In genomic region chr2:112019510-112019909, GRCh38 we compare ENCODE assay signal across 20 cellular contexts. TPM values are rescaled to one million over a fixed set of nuclear protein-coding genes. Genes with fewer than 3 reads are reported as not detected.
DNase-seq lines count a peak whose midpoint lies in the region; ATAC-seq, FAIRE-seq and TF ChIP-seq lines count a peak whose summit lies in the region.
"Had no signal": no experiment of that assay in that cellular context is flagged by ENCODE, and none has a peak within 500 bp of the region (broad histone marks: within the 10 kb centered on the region; RNA-seq: fewer than 3 reads in every experiment).

No MANE protein-coding gene starts in this region.

- no peaks in the 10 kb centered on the region for H3K27me3 ChIP-seq in H7 (ENCODE audit: control insufficient read depth, insufficient read depth, low read length)
- H3K27me3 ChIP-seq in left lung: no peaks in the 10 kb centered on the region
- no peaks in the 10 kb centered on the region for H3K27me3 ChIP-seq in small intestine (ENCODE audit: control insufficient read depth in 2 of 2, insufficient read depth in 2 of 2, low read length in 2 of 2)
- H3K27me3 ChIP-seq in esophagus muscularis mucosa: no peaks in the 10 kb centered on the region

- H3K4me1 ChIP-seq in left lung (peaks cover 0 to 19% of the 10 kb centered on the region in 2 donors), small intestine (ENCODE audit: control insufficient read depth in 2 of 2, insufficient read depth in 1 of 2, low read depth in 1 of 2, low read length in 1 of 2) (no peaks in the 10 kb centered on the region), esophagus muscularis mucosa (no peaks in the 10 kb centered on the region)

- ATAC-seq in left lung (peak; percentile 42), GM21576 (IDR thresholded peaks at IDR 0.05; ENCODE audit: unreplicated experiment) (no peak)

- no peak for TF ChIP-seq EP300 in esophagus muscularis mucosa (IDR thresholded peaks at IDR 0.05)

- DNase-seq in H7: peak; percentile 24
- DNase-seq in dermis blood vessel endothelial cell: peak; percentile 34
- DNase-seq in left lung: no peak
- DNase-seq in small intestine: peak; percentile 73
- DNase-seq in activated naive CD4-positive, alpha-beta T cell treated with Interleukin-2 at 50 U/mL for 16 hours: no peak
- no peak for DNase-seq in NCI-H128 (lab: John Stamatoyannopoulos, UW; ENCODE audit: unreplicated experiment)
- DNase-seq in esophagus muscularis mucosa (ENCODE audit: extremely low spot score): no peak
- DNase-seq: CD4-positive, alpha-beta memory T cell; DMS79; HCEC 1CT; KBM-7; NCI-H1105 treated with DMSO at 0.1 percent for 48 hours; NCI-H1694 treated with DMSO at 0.1 percent for 48 hours; NCI-H510A; NCI-H748 treated with DMSO at 0.1 percent for 48 hours; OCI-M1; RPMI8226 had no signal

- H3K27ac ChIP-seq in left lung (no peak overlapping the region), small intestine (ENCODE audit: low read depth in 1 of 2, low read length in 1 of 2) (no peak overlapping the region), esophagus muscularis mucosa (replicated peaks in 1 of 4) (no peak overlapping the region)

- no peaks in the 10 kb centered on the region for H3K9me3 ChIP-seq in left lung
- no peaks in the 10 kb centered on the region for H3K9me3 ChIP-seq in small intestine (ENCODE audit: control insufficient read depth, low read depth)
- H3K9me3 ChIP-seq in esophagus muscularis mucosa: no peaks in the 10 kb centered on the region

- FAIRE-seq in small intestine (lab: Jason Lieb, UNC): no peak
- FAIRE-seq: A204.1, D721Med had no signal

- intact Hi-C loops in left lung (cut with DNase I) (no loop called here), esophagus muscularis mucosa (cut with DNase I) (no loop called here)

- WGBS in small intestine, 3 donors: 57 to 74% (median 63%) methylated on average over 6 of the region's 6 CpGs
- 70% methylated on average over 6 of the region's 6 CpGs for whole genome bisulfite sequencing in esophagus muscularis mucosa

- H3K4me3 ChIP-seq in H7 (ENCODE audit: insufficient read depth, low read depth, low read length) (no peak overlapping the region), left lung (no peak overlapping the region), small intestine (ENCODE audit: low read depth in 1 of 2, low read length in 2 of 2) (no peak overlapping the region), esophagus muscularis mucosa (no peak overlapping the region)

- TF ChIP-seq POLR2A in esophagus muscularis mucosa (IDR thresholded peaks at IDR 0.05; ENCODE audit: low read depth): no peak

- TF ChIP-seq CTCF in left lung (IDR thresholded peaks at IDR 0.05): no peak
- TF ChIP-seq CTCF in esophagus muscularis mucosa (IDR thresholded peaks at IDR 0.05): no peak

- H3K36me3 ChIP-seq in H7 (replicated peaks; ENCODE audit: control insufficient read depth, insufficient read depth, low read length) (no peaks in the 10 kb centered on the region), left lung (peaks cover 0 to 40% of the 10 kb centered on the region in 2 donors), small intestine (ENCODE audit: control insufficient read depth in 2 of 2, insufficient read depth in 2 of 2, low read length in 2 of 2) (peaks cover 0 to 2% of the 10 kb centered on the region in 2 donors), esophagus muscularis mucosa (peaks cover 0 to 60% (median 20%) of the 10 kb centered on the region in 4 donors)

RNA-seq across cellular contexts. Expression of gene TMEM87B, which starts 35.6 kb away (rescaled TPM):
- 7.1 and 11.0 TPM in 2 replicates for total RNA-seq in H7 (2014; rRNA removed; shearing (Covaris generic))
- total RNA-seq in dermis blood vessel endothelial cell (35.1 and 51.1 TPM in 2 replicates), left lung (10 to 100 TPM; 32.2 to 36.8 TPM), esophagus muscularis mucosa (10 to 100 TPM; 13.7 to 21.8 (median 14.9) TPM)
- 10 to 100 TPM; 17.3 to 29.2 (median 23.0) TPM for polyA plus RNA-seq in small intestine

Comparison
In these comparisons a context has a peak if more than half of its experiments do, and no peak if none do; other contexts are left out.
1. DNase-seq: peak in H7 (single experiment), dermis blood vessel endothelial cell (single experiment) and small intestine (single experiment); none in left lung (0 of 2), activated naive CD4-positive, alpha-beta T cell treated with Interleukin-2 at 50 U/mL for 16 hours (single experiment), NCI-H128 (single experiment) and esophagus muscularis mucosa (single experiment).